Comparison of ENCODE assay signal across 1 cellular context in the genomic region with DNA sequence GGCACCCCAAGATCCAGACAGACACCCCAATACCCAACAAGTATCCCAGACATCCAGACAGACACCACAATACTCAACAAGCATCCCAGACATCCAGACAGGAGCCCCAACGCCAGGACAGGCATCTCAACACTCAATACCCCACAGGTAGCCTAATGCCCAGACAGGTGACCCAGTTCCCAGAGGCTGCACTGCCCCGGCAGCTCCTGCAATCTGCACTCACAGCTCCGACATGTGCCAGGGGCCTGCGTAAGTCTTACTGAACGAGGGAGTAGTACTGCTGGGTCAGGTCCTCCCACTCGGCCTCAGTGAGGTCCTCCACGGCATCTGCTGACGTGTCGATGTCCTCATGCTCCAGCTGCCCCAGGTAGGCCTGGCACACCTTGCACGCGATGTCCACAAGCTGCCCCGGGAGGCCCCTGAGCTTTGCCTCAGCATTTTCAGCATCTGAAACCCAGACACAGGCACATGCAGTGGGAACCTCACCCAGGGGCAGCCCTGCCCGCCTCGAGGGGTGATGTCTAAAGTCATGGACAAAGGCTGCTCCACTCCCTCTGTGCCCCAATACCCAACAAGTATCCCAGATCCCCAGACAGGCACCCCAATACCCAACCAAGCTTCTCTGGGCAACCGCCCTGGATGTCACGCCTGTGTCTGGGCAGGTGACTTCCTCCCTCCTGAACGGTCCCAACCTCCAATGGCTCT.
TF ChIP-seq lines count a peak whose summit lies in the region.

No MANE protein-coding gene starts in this region.

TF ChIP-seq in SK-N-SH treated with all-trans-retinoic acid at 6 μM for 48 hours, 23 proteins besides CTCF, POLR2A, EP300 and RAD21 (continued from another document):
- TF ChIP-seq TSHZ2 (CRISPR knock-in tag; IDR thresholded peaks at IDR 0.05) (no peak), OSR1 (CRISPR knock-in tag; IDR thresholded peaks at IDR 0.05) (no peak), BACH2 (CRISPR knock-in tag; IDR thresholded peaks at IDR 0.05; ENCODE audit: borderline replicate concordance) (no peak), ZNF8 (CRISPR knock-in tag; IDR thresholded peaks at IDR 0.05) (no peak), ZNF565 (CRISPR knock-in tag; conservative IDR thresholded peaks at IDR 0.05; ENCODE audit: low read depth) (no peak), PPARA (CRISPR knock-in tag; IDR thresholded peaks at IDR 0.05; ENCODE audit: borderline replicate concordance) (no peak)
